1 cellular context compared by ENCODE assay signal in genomic region chr4:7052923-7053715, GRCh38.
TF ChIP-seq lines count a peak whose summit lies in the region.

No MANE protein-coding gene starts in this region.

TF ChIP-seq in H1, 55 proteins besides CTCF, POLR2A, EP300 and RAD21:
- TF ChIP-seq CBX5 (IDR thresholded peaks at IDR 0.05; ENCODE audit: low read depth, low read length) = no peak
- no peak for TF ChIP-seq EZH2 (IDR thresholded peaks at IDR 0.05; ENCODE audit: low read depth, low read length, severe bottlenecking)
- TF ChIP-seq E2F6 (IDR thresholded peaks at IDR 0.05) = no peak
- TF ChIP-seq ZNF274 (IDR thresholded peaks at IDR 0.05; ENCODE audit: borderline replicate concordance, extremely low read depth, low read length) = no peak
- no peak for TF ChIP-seq YY1 (IDR thresholded peaks at IDR 0.05; ENCODE audit: low read depth, low read length)
- TF ChIP-seq RXRA (IDR thresholded peaks at IDR 0.05; ENCODE audit: insufficient read depth, low read depth, low read length) = no peak
- TF ChIP-seq RFX5 (IDR thresholded peaks at IDR 0.05; ENCODE audit: borderline replicate concordance, low read depth, low read length) = no peak
- no peak for TF ChIP-seq HDAC6 (IDR thresholded peaks at IDR 0.05; ENCODE audit: low read depth, low read length)
- TF ChIP-seq SAP30 (IDR thresholded peaks at IDR 0.05; ENCODE audit: insufficient read depth, insufficient replicate concordance, low read length) = no peak
